12 cellular contexts compared by ENCODE assay signal in genomic region chrX:115689931-115690330, GRCh38.
A peak's percentile ranks its signal among the peaks of the same experiment; 100 is the strongest.
DNase-seq lines count a peak whose midpoint lies in the region; ATAC-seq and TF ChIP-seq lines count a peak whose summit lies in the region.
"Had no signal": no experiment of that assay in that cellular context is flagged by ENCODE, and none has a peak within 500 bp of the region (broad histone marks: within the 10 kb centered on the region; RNA-seq: fewer than 3 reads in every experiment).

No MANE protein-coding gene starts in this region.

- peaks cover 4% of the 10 kb centered on the region; the same call in 1 of the 2 replicates for H3K4me1 ChIP-seq in SJCRH30

- H3K4me3 Mint-ChIP-seq in osteocyte (ENCODE audit: unreplicated experiment), result peak overlapping the region; percentile 39
- H3K4me3 Mint-ChIP-seq in CD14-positive monocyte, result no peak overlapping the region
- H3K4me3 Mint-ChIP-seq: natural killer cell treated with Interleukin-12 subunit alpha and Interleukin-12 subunit beta and Interleukin-15 and Interleukin-18, amount 100 ng/mL, for 72 hours; T-helper 1 cell treated with Interleukin-12 subunit alpha and Interleukin-12 subunit beta and Interleukin-4 antibody, amounts not matched to agents 30 μg/mL and 1 μg/mL, for 36 hours had no signal

- H3K36me3 ChIP-seq in SJCRH30, result no peaks in the 10 kb centered on the region

- H3K27me3 Mint-ChIP-seq in osteocyte (ENCODE audit: unreplicated experiment) (peaks cover 21% of the 10 kb centered on the region), CD14-positive monocyte (ENCODE audit: low read depth in 3 of 3) (peaks cover 0 to 24% (median 2%) of the 10 kb centered on the region in 3 donors)

- peak overlapping the region; percentile 51 for H3K27ac ChIP-seq in SJCRH30

- TF ChIP-seq CTCF in fibroblast of pulmonary artery (IDR thresholded peaks at IDR 0.05; ENCODE audit: low read length, missing control alignments), result no peak
- no peak for TF ChIP-seq CTCF in osteocyte (IDR thresholded peaks at IDR 0.05)
- no peak for TF ChIP-seq CTCF in CD14-positive monocyte (IDR thresholded peaks at IDR 0.05)

- H3K27me3 ChIP-seq in SJCRH30, result no peaks in the 10 kb centered on the region

- H3K9me3 ChIP-seq in SJCRH30 (replicated peaks), result no peaks in the 10 kb centered on the region

- H3K9me3 Mint-ChIP-seq in osteocyte (ENCODE audit: unreplicated experiment) (peaks cover 4% of the 10 kb centered on the region), CD14-positive monocyte (peaks cover 0 to 2% (median 0%) of the 10 kb centered on the region in 7 donors)
- H3K9me3 Mint-ChIP-seq: activated naive CD4-positive, alpha-beta T cell treated with anti-CD3 and anti-CD28 coated beads, Interleukin-2, amount 50 U/mL, for 72 hours; natural killer cell treated with Interleukin-12 subunit alpha and Interleukin-12 subunit beta and Interleukin-15 and Interleukin-18, amount 100 ng/mL, for 72 hours; T-helper 1 cell treated with Interleukin-12 subunit alpha and Interleukin-12 subunit beta and Interleukin-4 antibody, amounts not matched to agents 30 μg/mL and 1 μg/mL, for 36 hours had no signal

- H3K4me3 ChIP-seq in SJCRH30 (peak overlapping the region; percentile 21), fibroblast of pulmonary artery (replicated peaks; ENCODE audit: low read depth, low read length) (no peak overlapping the region)

- intact Hi-C loops in CD14-positive monocyte (cut with micrococcal nuclease), result no loop called here

- H3K36me3 Mint-ChIP-seq in osteocyte (ENCODE audit: unreplicated experiment), result peaks cover 2% of the 10 kb centered on the region
- no peaks in the 10 kb centered on the region for H3K36me3 Mint-ChIP-seq in CD14-positive monocyte
- H3K36me3 Mint-ChIP-seq: activated naive CD4-positive, alpha-beta T cell treated with anti-CD3 and anti-CD28 coated beads, Interleukin-2, amount 50 U/mL, for 72 hours; natural killer cell treated with Interleukin-12 subunit alpha and Interleukin-12 subunit beta and Interleukin-15 and Interleukin-18, amount 100 ng/mL, for 72 hours had no signal

- H3K27ac Mint-ChIP-seq in osteocyte (ENCODE audit: unreplicated experiment) (peak overlapping the region; percentile 97), CD14-positive monocyte (no peak overlapping the region)
- H3K27ac Mint-ChIP-seq: activated naive CD4-positive, alpha-beta T cell treated with anti-CD3 and anti-CD28 coated beads, Interleukin-2, amount 50 U/mL, for 72 hours; natural killer cell treated with Interleukin-12 subunit alpha and Interleukin-12 subunit beta and Interleukin-15 and Interleukin-18, amount 100 ng/mL, for 72 hours; T-helper 1 cell treated with Interleukin-12 subunit alpha and Interleukin-12 subunit beta and Interleukin-4 antibody, amounts not matched to agents 30 μg/mL and 1 μg/mL, for 36 hours had no signal

- no peak for ATAC-seq in HG03354 (IDR thresholded peaks at IDR 0.05; ENCODE audit: poor library complexity, severe bottlenecking, unreplicated experiment)
- ATAC-seq in GM21526 (IDR thresholded peaks at IDR 0.05; ENCODE audit: low FRiP score, unreplicated experiment), result no peak
- ATAC-seq in HG02938 (IDR thresholded peaks at IDR 0.05; ENCODE audit: unreplicated experiment), result no peak

- H3K4me1 Mint-ChIP-seq in osteocyte (ENCODE audit: unreplicated experiment), result peaks cover 17% of the 10 kb centered on the region
- H3K4me1 Mint-ChIP-seq in CD14-positive monocyte, result no peaks in the 10 kb centered on the region

- peak; percentile 25 for DNase-seq in AG20443 (ENCODE audit: low spot score)
- DNase-seq in SJCRH30, result peak; percentile 18 to 62
- DNase-seq in fibroblast of pulmonary artery (ENCODE audit: low read depth), result peak; percentile 35
- peak; percentile 1 for DNase-seq in osteocyte (ENCODE audit: extremely low spot score, unreplicated experiment)
- no peak for DNase-seq in CD14-positive monocyte (ENCODE audit: low spot score)
- DNase-seq: stimulated activated naive CD4-positive, alpha-beta T cell treated with Interleukin-2 at 50 U/mL for 16 hours had no signal
